In the genomic region with DNA sequence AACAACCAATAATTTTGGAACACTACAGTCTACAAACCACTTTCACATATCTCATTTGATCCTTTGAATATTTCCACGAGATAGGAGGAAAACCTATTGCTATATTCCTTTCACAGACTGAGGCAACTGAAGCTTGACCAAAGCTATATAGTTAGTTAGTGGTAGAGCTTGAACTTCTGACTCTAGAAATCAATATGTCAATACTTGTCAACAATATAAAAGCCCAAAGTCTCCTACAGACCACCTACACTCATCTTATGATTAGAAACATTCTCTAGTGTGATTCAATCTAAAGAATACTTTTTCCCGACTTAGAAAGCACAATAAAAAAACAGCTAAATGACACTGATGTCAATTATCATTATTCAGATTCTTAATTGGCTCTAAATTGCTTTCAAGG, we compare ENCODE assay signal across 36 cellular contexts.
"Had no signal": no experiment of that assay in that cellular context is flagged by ENCODE, and none has a peak within 500 bp of the region (broad histone marks: within the 10 kb centered on the region; RNA-seq: fewer than 3 reads in every experiment).

No MANE protein-coding gene starts in this region.

- FAIRE-seq: astrocyte, bronchial epithelial cell, TTC549 had no signal

- ATAC-seq: activated CD8-positive, alpha-beta T cell treated with anti-CD3 and anti-CD28 coated beads for 36 hours; activated naive CD4-positive, alpha-beta T cell treated with anti-CD3 and anti-CD28 coated beads, Interleukin-2, amount 50 U/mL, for 72 hours; activated T-cell treated with anti-CD3 and anti-CD28 coated beads, Interleukin-2, amount 50 U/mL, for 4 hours; activated T-cell treated with anti-CD3 and anti-CD28 coated beads, Interleukin-2, amount 50 U/mL, for 72 hours; activated T-helper 17 cell treated with anti-CD3 and anti-CD28 coated beads, Interleukin-2, amount 50 U/mL, for 72 hours; body of pancreas had no signal

- H3K36me3 ChIP-seq: adrenal gland, brain microvascular endothelial cell, cardiac muscle cell had no signal

- H3K27ac ChIP-seq: adrenal gland, body of pancreas, brain microvascular endothelial cell, cardiac muscle cell, VCaP had no signal

- DNase-seq: activated B cell treated with CpG ODN at 0.5 μM for 24 hours; activated CD4-positive, alpha-beta memory T cell treated with anti-CD3 and anti-CD28 coated beads for 36 hours; activated CD4-positive, alpha-beta T cell treated with anti-CD3 and anti-CD28 coated beads for 4 hours; activated CD4-positive, alpha-beta T cell treated with anti-CD3 and anti-CD28 coated beads, Interleukin-2, amount 10 ng/mL, durations not matched to agents 24 days and 14 days; activated CD4-positive, alpha-beta T cell treated with anti-CD3 and anti-CD28 coated beads, Interleukin-2, amount 50 U/mL, for 1 hour; activated CD4-positive, alpha-beta T cell treated with anti-CD3 and anti-CD28 coated beads, Interleukin-2, amount 50 U/mL, for 4 hours; activated CD4-positive, CD25-positive, alpha-beta regulatory T cell treated with anti-CD3 and anti-CD28 coated beads, Interleukin-2, amount 50 U/mL, for 72 hours; activated CD8-positive, alpha-beta memory T cell treated with anti-CD3 and anti-CD28 coated beads, Interleukin-2, amount 50 U/mL, for 4 hours; activated CD8-positive, alpha-beta T cell treated with anti-CD3 and anti-CD28 coated beads for 36 hours; activated effector memory CD4-positive, alpha-beta T cell treated with anti-CD3 and anti-CD28 coated beads, Interleukin-2, amount 50 U/mL, for 16 hours; activated gamma-delta T cell treated with Interleukin-2 at 50 U/mL for 16 hours; activated naive CD4-positive, alpha-beta T cell; activated naive CD4-positive, alpha-beta T cell treated with anti-CD3 and anti-CD28 coated beads for 36 hours; activated naive CD4-positive, alpha-beta T cell treated with anti-CD3 and anti-CD28 coated beads, Interleukin-2, amount 50 U/mL, for 16 hours; activated naive CD8-positive, alpha-beta T cell treated with anti-CD3 and anti-CD28 coated beads for 36 hours; activated T-cell treated with anti-CD3 and anti-CD28 coated beads for 4 hours; activated T-cell treated with anti-CD3 and anti-CD28 coated beads, Interleukin-2, amount 50 U/mL, for 1 hour; activated T-cell treated with anti-CD3 and anti-CD28 coated beads, Interleukin-2, amount 50 U/mL, for 4 hours; activated T-cell treated with anti-CD3 and anti-CD28 coated beads, Interleukin-2, amount 50 U/mL, for 72 hours; adrenal gland; amniotic stem cell; aorta; body of pancreas; brain microvascular endothelial cell; caudate nucleus; cerebellar nuclear complex; T-helper 1 cell; T-helper 2 cell; T-helper 9 cell had no signal

- H3K4me1 ChIP-seq: adrenal gland, body of pancreas had no signal

- H3K4me3 ChIP-seq: adrenal gland, body of pancreas, cardiac muscle cell had no signal

- H3K27me3 ChIP-seq: adrenal gland, body of pancreas, brain microvascular endothelial cell, cardiac muscle cell had no signal
